In the genomic region with DNA sequence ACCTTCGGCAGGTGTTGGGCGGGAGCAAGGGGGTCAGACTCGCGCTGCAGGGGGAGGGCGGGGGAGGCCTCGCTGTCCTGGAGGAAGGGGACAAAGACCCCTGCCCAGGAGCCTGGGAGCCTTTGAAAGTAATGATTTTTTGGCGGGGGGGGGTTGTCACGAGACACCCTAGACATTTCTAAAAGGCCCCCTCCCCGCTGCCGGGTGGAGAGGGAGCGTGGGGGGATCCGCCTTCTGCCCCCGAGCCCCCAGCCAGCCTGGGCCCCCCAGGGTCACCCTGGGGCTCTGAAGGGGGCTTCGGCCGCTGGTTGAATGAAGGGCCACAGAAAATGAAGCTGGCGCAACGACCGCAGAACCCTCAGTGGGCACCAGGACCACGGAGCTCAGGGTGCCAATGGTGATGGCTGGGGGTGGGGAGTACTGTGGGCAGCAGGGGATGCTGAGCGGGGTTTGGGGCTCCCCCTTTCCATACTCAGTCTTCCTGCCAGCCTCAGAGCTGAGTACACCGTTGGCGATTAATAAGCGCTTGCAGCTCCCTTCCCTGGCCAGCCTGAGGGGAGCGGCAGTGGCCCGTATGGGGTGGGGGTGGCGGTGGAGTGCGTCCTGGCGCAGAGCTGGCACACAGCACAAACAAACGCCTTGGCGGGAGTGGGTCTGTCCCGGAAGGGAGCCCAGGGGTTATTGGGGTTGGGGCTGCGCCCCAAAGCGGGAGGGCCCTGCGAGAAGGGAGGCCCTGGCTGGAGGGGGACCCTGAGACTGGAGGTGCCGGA, we compare ENCODE assay signal across 8 cellular contexts. TPM values are rescaled to one million over a fixed set of nuclear protein-coding genes. Genes with fewer than 3 reads are reported as not detected.
A peak's percentile ranks its signal among the peaks of the same experiment; 100 is the strongest.
DNase-seq lines count a peak whose midpoint lies in the region; ATAC-seq and TF ChIP-seq lines count a peak whose summit lies in the region.

No MANE protein-coding gene starts in this region.

- ATAC-seq in Panc1, result peak; percentile 51
- ATAC-seq in HG02884 (IDR thresholded peaks at IDR 0.05; ENCODE audit: unreplicated experiment), result no peak

- TF ChIP-seq CTCF in Panc1 (IDR thresholded peaks at IDR 0.05) (no peak), neural crest cell (conservative IDR thresholded peaks at IDR 0.05) (no peak)

- H3K36me3 ChIP-seq in Panc1 (ENCODE audit: control insufficient read depth, insufficient read depth, low read length), result no peaks in the 10 kb centered on the region

- peak overlapping the region; percentile 41 to 59 for H3K4me3 ChIP-seq in Panc1 (ENCODE audit: low read depth in 2 of 2, low read length in 2 of 2)

- DNase-seq in Daoy (ENCODE audit: low read depth), result peak; percentile 29
- no peak for DNase-seq in Panc1 (ENCODE audit: low read depth, low spot score)
- peak; percentile 59 for DNase-seq in ecto neural progenitor cell (ENCODE audit: low spot score)
- DNase-seq in neural crest cell (ENCODE audit: low read depth, low spot score), result no peak
- no peak for DNase-seq in medulla oblongata (ENCODE audit: extremely low spot score)
- no peak for DNase-seq in HuH-7.5 (ENCODE audit: low spot score)
- no peak for DNase-seq in kidney glomerular epithelial cell (lab: John Stamatoyannopoulos, UW)

- H3K4me3 Mint-ChIP-seq in neural crest cell, result peak overlapping the region; percentile 79

- intact Hi-C loops in Panc1 (cut with micrococcal nuclease; ENCODE audit: unreplicated experiment), result no loop called here

- H3K27me3 Mint-ChIP-seq in neural crest cell (ENCODE audit: low read depth), result peaks cover 58% of the 10 kb centered on the region

- CTCF ChIA-PET in Panc1 (lab: Charles Lee), result interaction anchor here (0.6 to 3.2 kb wide), 12 partner anchors 9 to 303 kb away, joined by 3 to 95 read pairs (median 4); no protein-coding TSS in a partner anchor

- in situ Hi-C loops in Panc1 (cut with HindIII; ENCODE audit: low pct_unique_long_range_greater_than_20kb, low sequenced_read_pairs), result no loop called here

- POLR2A ChIA-PET in Panc1 (lab: Charles Lee), result no interaction called here

- H3K9me3 Mint-ChIP-seq in neural crest cell, result peaks cover 3% of the 10 kb centered on the region

- no peaks in the 10 kb centered on the region; the same call in 1 of the 2 replicates for H3K27me3 ChIP-seq in Panc1 (ENCODE audit: control insufficient read depth, insufficient read depth, low read length)

- H3K27ac Mint-ChIP-seq in neural crest cell (ENCODE audit: unreplicated experiment), result no peak overlapping the region

- H3K4me1 Mint-ChIP-seq in neural crest cell, result no peaks in the 10 kb centered on the region

- no peaks in the 10 kb centered on the region for H3K36me3 Mint-ChIP-seq in neural crest cell (ENCODE audit: low read depth)

- peaks cover 21% of the 10 kb centered on the region for H3K4me1 ChIP-seq in Panc1 (ENCODE audit: control insufficient read depth, insufficient read depth, low read length)

- no peaks in the 10 kb centered on the region for H3K9me3 ChIP-seq in Panc1 (ENCODE audit: control insufficient read depth, insufficient read depth, low read depth, low read length)

- no peak overlapping the region for H3K27ac ChIP-seq in Panc1 (ENCODE audit: low read length)

- BruUV-seq in Panc1 (replicated peaks; lab: Mats Ljungman, UMichigan), result TSS peak; percentile 84

RNA-seq across cellular contexts. Expression of a gene that starts 1.2 kb away (rescaled TPM):
- total RNA-seq in Daoy (2014; rRNA removed; shearing (Covaris generic)), result 0.69 and 1.2 TPM in 2 replicates
- total RNA-seq in Panc1 (2021; ENCODE audit: unreplicated experiment) (5.5 TPM), neural crest cell (8.4 and 10.1 TPM in 2 replicates)
- 8.9 TPM for polyA plus RNA-seq in Panc1 (2012; ENCODE audit: insufficient read length)

RNA-seq across cellular contexts. Expression of a gene that starts 11.8 kb away (rescaled TPM):
- total RNA-seq in Daoy (2014; rRNA removed; shearing (Covaris generic)), result not detected in 2 replicates
- total RNA-seq in Panc1 (2021; ENCODE audit: unreplicated experiment) (not detected), neural crest cell (not detected in 2 replicates)
- polyA plus RNA-seq in Panc1 (2012; ENCODE audit: insufficient read length), result 1.0 TPM

RNA-seq across cellular contexts. Expression of a gene that starts 24.8 kb away (rescaled TPM):
- total RNA-seq in Daoy (2014; rRNA removed; shearing (Covaris generic)), result not detected in 2 replicates
- not detected for total RNA-seq in Panc1 (2021; ENCODE audit: unreplicated experiment)
- polyA plus RNA-seq in Panc1 (2012; ENCODE audit: insufficient read length), result not detected
- not detected in 2 replicates for total RNA-seq in neural crest cell

RNA-seq across cellular contexts. Expression of a gene that starts 35.0 kb away (rescaled TPM):
- not detected in 2 replicates for total RNA-seq in Daoy (2014; rRNA removed; shearing (Covaris generic))
- total RNA-seq in Panc1 (2021; ENCODE audit: unreplicated experiment) (not detected), neural crest cell (not detected in 2 replicates)
- polyA plus RNA-seq in Panc1 (2012; ENCODE audit: insufficient read length), result not detected

RNA-seq across cellular contexts. Expression of a gene that starts 48.7 kb away (rescaled TPM):
- total RNA-seq in Daoy (2014; rRNA removed; shearing (Covaris generic)), result not detected in 2 replicates
- total RNA-seq in Panc1 (2021; ENCODE audit: unreplicated experiment), result not detected
- not detected for polyA plus RNA-seq in Panc1 (2012; ENCODE audit: insufficient read length)
- not detected in 2 replicates for total RNA-seq in neural crest cell

Comparison
In these comparisons a context has a peak if more than half of its experiments do, and no peak if none do; other contexts are left out.
1. DNase-seq: peak in Daoy (single experiment) and ecto neural progenitor cell (single experiment); none in Panc1 (single experiment), neural crest cell (single experiment), medulla oblongata (single experiment), HuH-7.5 (single experiment) and kidney glomerular epithelial cell (single experiment).